20 cellular contexts compared by ENCODE assay signal in the genomic region with DNA sequence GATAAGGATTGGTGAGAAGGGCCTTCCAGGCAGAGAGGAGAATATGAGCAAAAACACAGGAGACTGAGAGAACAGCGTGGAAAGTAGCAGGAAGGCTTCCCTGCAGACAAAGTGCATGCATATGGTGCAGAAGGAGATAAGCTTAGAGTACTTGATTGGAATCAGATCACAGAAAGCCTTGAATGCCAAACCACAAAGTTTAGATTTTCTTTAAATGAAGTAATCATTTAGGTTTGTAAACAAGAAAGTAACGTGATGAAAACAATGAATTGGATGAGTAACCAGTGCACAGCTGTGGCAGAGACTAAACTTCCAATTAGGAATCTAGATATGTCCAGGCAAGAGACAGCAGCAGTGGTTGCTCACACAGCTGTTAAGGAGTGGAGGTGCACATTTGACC.
DNase-seq lines count a peak whose midpoint lies in the region; ATAC-seq and TF ChIP-seq lines count a peak whose summit lies in the region.
"Had no signal": no experiment of that assay in that cellular context is flagged by ENCODE, and none has a peak within 500 bp of the region (broad histone marks: within the 10 kb centered on the region; RNA-seq: fewer than 3 reads in every experiment).

No MANE protein-coding gene starts in this region.

- no peak overlapping the region for H3K23ac ChIP-seq in trophoblast cell (ENCODE audit: low read length)

- no peak overlapping the region for H3K18ac ChIP-seq in trophoblast cell (ENCODE audit: low read length)

- H2BK5ac ChIP-seq in trophoblast cell (ENCODE audit: low read depth, low read length, poor library complexity), result no peak overlapping the region

- H3K27ac ChIP-seq in SJCRH30 (no peak overlapping the region), trophoblast cell (ENCODE audit: low read depth, low read length) (no peak overlapping the region)
- H3K27ac ChIP-seq: breast epithelium, heart right ventricle, parathyroid adenoma had no signal

- H2BK120ac ChIP-seq in trophoblast cell (ENCODE audit: insufficient read depth, low read length, poor library complexity), result no peak overlapping the region

- no peak for TF ChIP-seq CTCF in fibroblast of mammary gland (conservative IDR thresholded peaks at IDR 0.05; ENCODE audit: control insufficient read depth, insufficient read depth, low read depth, low read length)

- no peaks in the 10 kb centered on the region for H3K79me2 ChIP-seq in trophoblast cell (ENCODE audit: control insufficient read depth, insufficient read depth, low read length, poor library complexity)
- H3K79me2 ChIP-seq: parathyroid adenoma had no signal

- H3K4me1 Mint-ChIP-seq in immature natural killer cell, result peaks cover 4 to 5% of the 10 kb centered on the region in 2 donors
- H3K4me1 Mint-ChIP-seq: CD8-positive, alpha-beta memory T cell had no signal

- H3K27me3 ChIP-seq in SJCRH30, result no peaks in the 10 kb centered on the region
- no peaks in the 10 kb centered on the region for H3K27me3 ChIP-seq in trophoblast cell (ENCODE audit: insufficient read depth, low read length)
- H3K27me3 ChIP-seq: breast epithelium had no signal

- peaks cover 0 to 3% (median 0%) of the 10 kb centered on the region in 3 donors for H3K36me3 Mint-ChIP-seq in immature natural killer cell
- H3K36me3 Mint-ChIP-seq: CD8-positive, alpha-beta memory T cell had no signal

- H2AK5ac ChIP-seq in trophoblast cell (ENCODE audit: low read length), result no peak overlapping the region

- no peak overlapping the region for H3K4ac ChIP-seq in trophoblast cell (ENCODE audit: low read depth, low read length)

- peaks cover 0 to 8% (median 0%) of the 10 kb centered on the region in 3 donors for H3K27me3 Mint-ChIP-seq in immature natural killer cell (ENCODE audit: low read depth in 3 of 3)
- H3K27me3 Mint-ChIP-seq: stimulated activated naive CD8-positive, alpha-beta T cell treated with anti-CD3 and anti-CD28 coated beads, Interleukin-15, Interleukin-2, amounts not matched to agents 100 ng/mL and 50 ng/mL, for 24 hours had no signal

- no peaks in the 10 kb centered on the region for H3K36me3 ChIP-seq in SJCRH30
- no peaks in the 10 kb centered on the region for H3K36me3 ChIP-seq in trophoblast cell (ENCODE audit: control insufficient read depth in 1 of 2, insufficient read depth in 2 of 2, low read length in 2 of 2)
- H3K36me3 ChIP-seq: breast epithelium, heart right ventricle had no signal

- H3K9me3 ChIP-seq in SJCRH30 (replicated peaks), result no peaks in the 10 kb centered on the region
- no peaks in the 10 kb centered on the region for H3K9me3 ChIP-seq in trophoblast cell (ENCODE audit: insufficient read depth, low read depth, low read length)
- H3K9me3 ChIP-seq: breast epithelium, heart right ventricle had no signal

- DNase-seq in GM03348 (ENCODE audit: low spot score) (peak; percentile 19), SJCRH30 (peak; percentile 19 to 37), fibroblast of mammary gland (ENCODE audit: low read depth) (peak; percentile 90), trophoblast cell (peak; percentile 42 to 88), immature natural killer cell (no peak), DMS79 (lab: John Stamatoyannopoulos, UW) (no peak)
- no peak for DNase-seq in stimulated activated CD4-positive, alpha-beta T cell treated with anti-CD3 and anti-CD28 coated beads, Interleukin-12 subunit alpha, Interleukin-12 subunit beta, amount 100 ng/mL, for 4 hours
- DNase-seq: activated naive CD4-positive, alpha-beta T cell; CD8-positive, alpha-beta memory T cell; effector memory CD8-positive, alpha-beta T cell; heart right ventricle; NCI-H1694; NCI-H510A treated with DMSO at 0.1 percent for 48 hours; OCI-M1; small intestine; SW 1271 had no signal

- H2AFZ ChIP-seq in trophoblast cell (ENCODE audit: insufficient read depth, low read length, poor library complexity), result no peak overlapping the region
- H2AFZ ChIP-seq: parathyroid adenoma had no signal

- no CpG with 5 or more reads among the region's 2 CpGs for WGBS in trophoblast cell (ENCODE audit: extremely low coverage, insufficient coverage, insufficient read length)

- H3K9me3 Mint-ChIP-seq in immature natural killer cell, result no peaks in the 10 kb centered on the region
- H3K9me3 Mint-ChIP-seq: CD8-positive, alpha-beta memory T cell; effector memory CD8-positive, alpha-beta T cell; stimulated activated naive CD8-positive, alpha-beta T cell treated with anti-CD3 and anti-CD28 coated beads, Interleukin-15, Interleukin-2, amounts not matched to agents 100 ng/mL and 50 ng/mL, for 24 hours had no signal

- no peak overlapping the region for H3K27ac Mint-ChIP-seq in immature natural killer cell
- H3K27ac Mint-ChIP-seq: CD8-positive, alpha-beta memory T cell; effector memory CD8-positive, alpha-beta T cell; stimulated activated naive CD8-positive, alpha-beta T cell treated with anti-CD3 and anti-CD28 coated beads, Interleukin-15, Interleukin-2, amounts not matched to agents 100 ng/mL and 50 ng/mL, for 24 hours had no signal

- H4K12ac ChIP-seq in trophoblast cell (ENCODE audit: low read depth, low read length), result no peak overlapping the region

- H3K4me2 ChIP-seq in trophoblast cell (ENCODE audit: low read length), result no peak overlapping the region

- no peak for ATAC-seq in HG03280 (IDR thresholded peaks at IDR 0.05; ENCODE audit: unreplicated experiment)
- ATAC-seq: effector memory CD8-positive, alpha-beta T cell had no signal

- no peak overlapping the region for H3K9ac ChIP-seq in trophoblast cell (ENCODE audit: low read length)
- H3K9ac ChIP-seq: parathyroid adenoma had no signal

- H2BK12ac ChIP-seq in trophoblast cell (ENCODE audit: low read length), result no peak overlapping the region

- no peak overlapping the region for H3K4me3 Mint-ChIP-seq in immature natural killer cell
- H3K4me3 Mint-ChIP-seq: CD8-positive, alpha-beta memory T cell; effector memory CD8-positive, alpha-beta T cell; stimulated activated naive CD8-positive, alpha-beta T cell treated with anti-CD3 and anti-CD28 coated beads, Interleukin-15, Interleukin-2, amounts not matched to agents 100 ng/mL and 50 ng/mL, for 24 hours had no signal

- H3K4me3 ChIP-seq in SJCRH30 (no peak overlapping the region), fibroblast of mammary gland (ENCODE audit: control insufficient read depth, low read depth, low read length) (no peak overlapping the region), trophoblast cell (ENCODE audit: low read depth, low read length) (no peak overlapping the region)
- H3K4me3 ChIP-seq: breast epithelium, heart right ventricle had no signal

- peaks cover 13% of the 10 kb centered on the region for H3K79me1 ChIP-seq in trophoblast cell (ENCODE audit: low read length)

- no peak overlapping the region for H3K14ac ChIP-seq in trophoblast cell (ENCODE audit: low read length)

- no peak overlapping the region for H4K91ac ChIP-seq in trophoblast cell (ENCODE audit: low read depth, low read length)

- no peak overlapping the region for H4K8ac ChIP-seq in trophoblast cell (ENCODE audit: low read depth, low read length)

- peaks cover 10% of the 10 kb centered on the region for H3K4me1 ChIP-seq in SJCRH30
- peaks cover 22 to 31% of the 10 kb centered on the region in 2 experiments for H3K4me1 ChIP-seq in trophoblast cell (ENCODE audit: control insufficient read depth in 1 of 2, insufficient read depth in 2 of 2, low read length in 2 of 2)
- H3K4me1 ChIP-seq: breast epithelium had no signal

Comparison
In these comparisons a context has a peak if more than half of its experiments do, and no peak if none do; other contexts are left out.
1. DNase-seq: peak in GM03348 (single experiment), SJCRH30 (2 of 2), fibroblast of mammary gland (single experiment) and trophoblast cell (2 of 2); none in stimulated activated CD4-positive, alpha-beta T cell treated with anti-CD3 and anti-CD28 coated beads, Interleukin-12 subunit alpha, Interleukin-12 subunit beta, amount 100 ng/mL, for 4 hours (single experiment), immature natural killer cell (0 of 3) and DMS79 (single experiment).